In the genomic region with DNA sequence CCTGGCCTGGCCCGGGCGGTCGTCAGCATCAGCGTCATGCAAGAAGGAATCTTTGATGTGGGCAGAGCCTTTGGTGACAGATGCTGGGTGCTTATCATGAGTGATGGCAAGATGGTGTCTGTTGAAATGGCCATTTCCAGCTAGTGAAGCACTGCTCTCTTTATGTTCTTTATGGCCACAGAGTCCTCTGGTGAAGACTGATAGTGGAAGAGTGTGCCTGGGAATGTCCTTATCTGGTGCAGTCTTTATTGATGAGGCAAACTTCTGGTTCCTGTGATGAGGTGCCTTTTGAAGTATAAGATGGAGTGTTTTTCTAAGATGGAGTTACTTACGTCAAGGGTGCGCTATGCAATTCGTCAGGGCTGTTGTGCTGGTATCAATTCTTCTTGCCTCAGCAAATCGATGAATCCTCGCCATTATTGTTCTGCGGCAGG, we compare ENCODE assay signal across 27 cellular contexts. TPM values are rescaled to one million over a fixed set of nuclear protein-coding genes. Genes with fewer than 3 reads are reported as not detected.
"Had no signal": no experiment of that assay in that cellular context is flagged by ENCODE, and none has a peak within 500 bp of the region (broad histone marks: within the 10 kb centered on the region; RNA-seq: fewer than 3 reads in every experiment).

No MANE protein-coding gene starts in this region.

- FAIRE-seq: astrocyte, colon, keratinocyte, small intestine had no signal

- H3K4me1 ChIP-seq: esophagus muscularis mucosa, gastrocnemius medialis, testis, upper lobe of left lung had no signal

- H3K27ac Mint-ChIP-seq: activated CD8-positive, alpha-beta T cell treated with anti-CD3 and anti-CD28 coated beads, Interleukin-2, amount 10 ng/mL, durations not matched to agents 7 days and 5 days; activated naive CD8-positive, alpha-beta T cell; activated T-cell treated with anti-CD3 and anti-CD28 coated beads, Interleukin-2, amount 50 U/mL, for 24 hours; activated T-helper 17 cell treated with anti-CD3 and anti-CD28 coated beads, Interleukin-2, amount 50 U/mL, for 72 hours; stimulated activated effector memory CD8-positive, alpha-beta T cell treated with anti-CD3 and anti-CD28 coated beads, Interleukin-12 subunit alpha, Interleukin-12 subunit beta, amount 100 ng/mL, for 72 hours; T-helper 1 cell treated with Interleukin-12 subunit alpha and Interleukin-12 subunit beta and Interleukin-4 antibody, amounts not matched to agents 30 μg/mL and 1 μg/mL, for 36 hours had no signal

- H3K36me3 ChIP-seq: esophagus muscularis mucosa, gastrocnemius medialis, upper lobe of left lung had no signal

- H3K27me3 ChIP-seq: esophagus muscularis mucosa, gastrocnemius medialis, testis, upper lobe of left lung had no signal

- H3K36me3 Mint-ChIP-seq: activated naive CD8-positive, alpha-beta T cell; stimulated activated effector memory CD8-positive, alpha-beta T cell treated with anti-CD3 and anti-CD28 coated beads, Interleukin-12 subunit alpha, Interleukin-12 subunit beta, amount 100 ng/mL, for 72 hours had no signal

- H3K4me3 Mint-ChIP-seq: activated CD8-positive, alpha-beta T cell treated with anti-CD3 and anti-CD28 coated beads, Interleukin-2, amount 10 ng/mL, durations not matched to agents 7 days and 5 days; activated naive CD8-positive, alpha-beta T cell; activated T-cell treated with anti-CD3 and anti-CD28 coated beads, Interleukin-2, amount 50 U/mL, for 24 hours; activated T-helper 17 cell treated with anti-CD3 and anti-CD28 coated beads, Interleukin-2, amount 50 U/mL, for 72 hours; central memory CD8-positive, alpha-beta T cell; stimulated activated effector memory CD8-positive, alpha-beta T cell treated with anti-CD3 and anti-CD28 coated beads, Interleukin-12 subunit alpha, Interleukin-12 subunit beta, amount 100 ng/mL, for 72 hours; T-helper 1 cell treated with Interleukin-12 subunit alpha and Interleukin-12 subunit beta and Interleukin-4 antibody, amounts not matched to agents 30 μg/mL and 1 μg/mL, for 36 hours had no signal

- ATAC-seq: activated CD8-positive, alpha-beta T cell treated with anti-CD3 and anti-CD28 coated beads, Interleukin-2, amount 10 ng/mL, durations not matched to agents 7 days and 5 days; activated T-helper 17 cell treated with anti-CD3 and anti-CD28 coated beads, Interleukin-2, amount 50 U/mL, for 72 hours; gastrocnemius medialis; left colon; sciatic nerve; stimulated activated effector memory CD8-positive, alpha-beta T cell treated with anti-CD3 and anti-CD28 coated beads, Interleukin-12 subunit alpha, Interleukin-12 subunit beta, amount 100 ng/mL, for 72 hours had no signal

- H3K4me3 ChIP-seq: dorsolateral prefrontal cortex, esophagus muscularis mucosa, gastrocnemius medialis, testis, upper lobe of left lung had no signal

- H3K27ac ChIP-seq: dorsolateral prefrontal cortex, esophagus muscularis mucosa, gastrocnemius medialis, testis, upper lobe of left lung had no signal

- H3K9me3 ChIP-seq: esophagus muscularis mucosa, gastrocnemius medialis, testis, upper lobe of left lung had no signal

- H3K9me3 Mint-ChIP-seq: activated T-cell treated with anti-CD3 and anti-CD28 coated beads, Interleukin-2, amount 50 U/mL, for 24 hours; activated T-helper 17 cell treated with anti-CD3 and anti-CD28 coated beads, Interleukin-2, amount 50 U/mL, for 72 hours; central memory CD8-positive, alpha-beta T cell; stimulated activated effector memory CD8-positive, alpha-beta T cell treated with anti-CD3 and anti-CD28 coated beads, Interleukin-12 subunit alpha, Interleukin-12 subunit beta, amount 100 ng/mL, for 72 hours; T-helper 1 cell treated with Interleukin-12 subunit alpha and Interleukin-12 subunit beta and Interleukin-4 antibody, amounts not matched to agents 30 μg/mL and 1 μg/mL, for 36 hours had no signal

- H3K27me3 Mint-ChIP-seq: activated naive CD8-positive, alpha-beta T cell; activated T-cell treated with anti-CD3 and anti-CD28 coated beads, Interleukin-2, amount 50 U/mL, for 24 hours; activated T-helper 17 cell treated with anti-CD3 and anti-CD28 coated beads, Interleukin-2, amount 50 U/mL, for 72 hours; central memory CD8-positive, alpha-beta T cell had no signal

- DNase-seq: activated CD4-positive, alpha-beta T cell treated with anti-CD3 and anti-CD28 coated beads, Interleukin-2, amount 50 U/mL, for 1 hour; activated CD8-positive, alpha-beta T cell treated with anti-CD3 and anti-CD28 coated beads, Interleukin-2, amount 10 ng/mL, durations not matched to agents 7 days and 5 days; activated naive CD4-positive, alpha-beta T cell; activated T-cell treated with anti-CD3 and anti-CD28 coated beads, Interleukin-2, amount 50 U/mL, for 24 hours; dorsolateral prefrontal cortex; gastrocnemius medialis; left colon; mesenchymal stem cell; occipital lobe; small intestine; stimulated activated CD4-positive, alpha-beta T cell treated with anti-CD3 and anti-CD28 coated beads, Interleukin-2, amount 100 ng/mL, for 24 hours; testis; upper lobe of left lung had no signal

RNA-seq across cellular contexts. Expression of gene CCR6, which starts 22.6 kb away (rescaled TPM):
- total RNA-seq: astrocyte, esophagus muscularis mucosa, gastrocnemius medialis, myocyte, occipital lobe, sciatic nerve had no signal
- polyA plus RNA-seq: keratinocyte, neural cell had no signal

RNA-seq across cellular contexts. Expression of gene GPR31, which starts 57.5 kb away (rescaled TPM):
- total RNA-seq: activated CD8-positive, alpha-beta T cell treated with anti-CD3 and anti-CD28 coated beads, Interleukin-2, amount 10 ng/mL, durations not matched to agents 7 days and 5 days; activated T-helper 17 cell treated with anti-CD3 and anti-CD28 coated beads, Interleukin-2, amount 50 U/mL, for 72 hours; astrocyte; dorsolateral prefrontal cortex; esophagus muscularis mucosa; gastrocnemius medialis; left colon; lower leg skin; mononuclear cell; myocyte; occipital lobe; sciatic nerve; upper lobe of left lung had no signal
- polyA plus RNA-seq: keratinocyte, neural cell, small intestine had no signal
